ENCODE assay signal across 8 cellular contexts in genomic region chr13:110711778-110712070, GRCh38. TPM values are rescaled to one million over a fixed set of nuclear protein-coding genes. Genes with fewer than 3 reads are reported as not detected.
DNase-seq lines count a peak whose midpoint lies in the region; TF ChIP-seq lines count a peak whose summit lies in the region.

No MANE protein-coding gene starts in this region.

- POLR2A ChIA-PET in AG04450 (lab: Yijun Ruan, JAX) = interaction anchor here (0.6 to 1.6 kb wide), 5 partner anchors 21 to 446 kb away, joined by 3 to 18 read pairs (median 4); no protein-coding TSS in a partner anchor

- H3K27ac Mint-ChIP-seq in HFFc6 = peak overlapping the region; percentile 97

- H3K4me3 Mint-ChIP-seq in HFFc6 = peak overlapping the region; percentile 92

- H3K27me3 Mint-ChIP-seq in HFFc6 (ENCODE audit: insufficient read depth) = peaks cover 11% of the 10 kb centered on the region

- H3K9me3 ChIP-seq in AG04450 (ENCODE audit: control insufficient read depth, insufficient read depth, low read length) (peaks cover 5% of the 10 kb centered on the region; the same call in 1 of the 2 replicates), adrenal gland (replicated peaks in 1 of 3) (no peaks in the 10 kb centered on the region)

- no peaks in the 10 kb centered on the region for H3K36me3 ChIP-seq in adrenal gland (replicated peaks in 1 of 2)

- DNase-seq in AG04450 (ENCODE audit: low read depth, low spot score) (no peak), HFFc6 (no peak), adrenal gland (no peak), kidney glomerular epithelial cell (lab: John Stamatoyannopoulos, UW) (peak; percentile 51), occipital lobe (lab: John Stamatoyannopoulos, UW) (no peak), T-helper 9 cell (no peak)
- DNase-seq in stimulated activated naive CD4-positive, alpha-beta T cell (lab: John Stamatoyannopoulos, UW) = no peak

- 2 to 4% (median 3%) methylated on average over 6 of the region's 6 CpGs for whole genome bisulfite sequencing in adrenal gland, 4 donors

- H3K4me1 Mint-ChIP-seq in HFFc6 (ENCODE audit: low read depth) = peaks cover 22% of the 10 kb centered on the region

- H3K27ac ChIP-seq in AG04450 (ENCODE audit: low read depth, low read length) (peak overlapping the region; percentile 88), adrenal gland (peak overlapping the region; percentile 94 to 100 (median 99)), temporal lobe (ENCODE audit: low read depth, low read length) (peak overlapping the region; percentile 97)

- no peaks in the 10 kb centered on the region for H3K27me3 ChIP-seq in AG04450 (ENCODE audit: control insufficient read depth, insufficient read depth, low read length)
- no peaks in the 10 kb centered on the region for H3K27me3 ChIP-seq in adrenal gland

- no peaks in the 10 kb centered on the region for H3K36me3 Mint-ChIP-seq in HFFc6 (ENCODE audit: low read depth)

- TF ChIP-seq CTCF in AG04450 (IDR thresholded peaks at IDR 0.05; ENCODE audit: low read depth, low read length) (no peak), HFFc6 (IDR thresholded peaks at IDR 0.05) (no peak), adrenal gland (IDR thresholded peaks at IDR 0.05) (no peak)

- H3K4me3 ChIP-seq in AG04450 (ENCODE audit: low read depth, low read length) (peak overlapping the region; percentile 96), adrenal gland (peak overlapping the region in 2 of 4 donors; percentile 68 to 86)

- intact Hi-C loops in adrenal gland (cut with DNase I) = loop anchor here in 1 of 2 donors (10.0 kb wide), 2 partner anchors 113 to 203 kb away; partner anchors contain the start of gene ANKRD10

- TF ChIP-seq POLR2A in adrenal gland (IDR thresholded peaks at IDR 0.05) = no peak

- H3K9me3 Mint-ChIP-seq in HFFc6 = no peaks in the 10 kb centered on the region

- CTCF ChIA-PET in AG04450 (lab: Charles Lee) = interaction anchor here (1.1 kb wide), 2 partner anchors 118 to 204 kb away, joined by 3 read pairs; no protein-coding TSS in a partner anchor

- H3K4me1 ChIP-seq in adrenal gland (replicated peaks in 1 of 2) = peaks cover 6 to 12% of the 10 kb centered on the region in 2 donors

RNA-seq across cellular contexts. Expression of gene ING1, which starts 1.8 kb away (rescaled TPM):
- polyA plus RNA-seq in AG04450 (2011; rRNA removed) = 8.7 TPM in 2 replicates
- 7.9 and 8.0 TPM in 2 replicates for polyA minus RNA-seq in AG04450 (2011; rRNA and poly(A)+ RNA removed)
- 1 to 10 TPM; 6.2 to 9.6 (median 8.1) TPM for total RNA-seq in HFFc6 (2021; fragmentation: NEBNext Ultra II Directional; extraction: Animal tissue kit (Norgen Biotek cat#: 25700))
- total RNA-seq in adrenal gland = 10 to 100 TPM in 4 of 8 donors, 1 to 10 TPM in 4; 7.2 to 28.6 (median 10.0) TPM
- 1 to 10 TPM; 4.3 to 8.8 (median 8.8) TPM for polyA plus RNA-seq in adrenal gland
- total RNA-seq in temporal lobe = 12.8 TPM
- total RNA-seq in occipital lobe = 19.0 TPM

RNA-seq across cellular contexts. Expression of gene CARS2, which starts 5.8 kb away (rescaled TPM):
- polyA plus RNA-seq in AG04450 (2011; rRNA removed) = 49.7 and 51.5 TPM in 2 replicates
- 34.9 and 36.5 TPM in 2 replicates for polyA minus RNA-seq in AG04450 (2011; rRNA and poly(A)+ RNA removed)
- 10 to 100 TPM; 50.1 to 68.0 (median 52.9) TPM for total RNA-seq in HFFc6 (2021; fragmentation: NEBNext Ultra II Directional; extraction: Animal tissue kit (Norgen Biotek cat#: 25700))
- 10 to 100 TPM; 38.5 to 87.1 (median 57.2) TPM for total RNA-seq in adrenal gland
- 100 to 1,000 TPM in 2 of 3 donors, 10 to 100 TPM in 1; 54.3 to 254 (median 169) TPM for polyA plus RNA-seq in adrenal gland
- total RNA-seq in temporal lobe = 36.1 TPM
- total RNA-seq in occipital lobe = 56.9 TPM
